19 cellular contexts compared by ENCODE assay signal in genomic region chr6:37658121-37658520, GRCh38.
"Had no signal": no experiment of that assay in that cellular context is flagged by ENCODE, and none has a peak within 500 bp of the region (broad histone marks: within the 10 kb centered on the region; RNA-seq: fewer than 3 reads in every experiment).

No MANE protein-coding gene starts in this region.

- H3K4me1 ChIP-seq: colonic mucosa, thyroid gland, uterus had no signal

- H3K27ac Mint-ChIP-seq: memory B cell, mesothelial cell of epicardium, natural killer cell, progenitor cell of endocrine pancreas, type B pancreatic cell had no signal

- DNase-seq: colonic mucosa; foreskin melanocyte; heart left ventricle; hippocampal formation; natural killer cell; nucleus accumbens; ovary; right cardiac atrium; stimulated activated CD4-positive, alpha-beta T cell treated with anti-CD3 and anti-CD28 coated beads, Interleukin-2, amount 100 ng/mL, for 48 hours; stimulated activated naive CD8-positive, alpha-beta T cell treated with anti-CD3 and anti-CD28 coated beads, Interleukin-15, Interleukin-2, amounts not matched to agents 100 U/mL and 50 U/mL, for 24 hours; uterus had no signal

- H3K4me3 Mint-ChIP-seq: memory B cell, mesothelial cell of epicardium, natural killer cell, neural crest cell, type B pancreatic cell had no signal

- H3K9me3 Mint-ChIP-seq: type B pancreatic cell had no signal

- H3K4me1 Mint-ChIP-seq: memory B cell had no signal

- ATAC-seq: heart left ventricle; stimulated activated naive CD8-positive, alpha-beta T cell treated with anti-CD3 and anti-CD28 coated beads, Interleukin-15, Interleukin-2, amounts not matched to agents 100 U/mL and 50 U/mL, for 24 hours had no signal

- H3K4me2 ChIP-seq: smooth muscle cell had no signal

- H3K27ac ChIP-seq: colonic mucosa, heart left ventricle, ovary, suprapubic skin, thyroid gland, uterus had no signal

- H3K36me3 ChIP-seq: colonic mucosa, heart left ventricle, ovary, suprapubic skin, thyroid gland, uterus had no signal

- H3K4me3 ChIP-seq: colonic mucosa, heart left ventricle, ovary, smooth muscle cell, suprapubic skin, thyroid gland, uterus had no signal

- H3K9me3 ChIP-seq: colonic mucosa, suprapubic skin, thyroid gland had no signal

- H3K27me3 ChIP-seq: colonic mucosa, heart left ventricle, ovary, suprapubic skin, thyroid gland, uterus had no signal
